In genomic region chr19:33631628-33631995, GRCh38 we compare ENCODE assay signal across 24 cellular contexts. TPM values are rescaled to one million over a fixed set of nuclear protein-coding genes. Genes with fewer than 3 reads are reported as not detected.
"Had no signal": no experiment of that assay in that cellular context is flagged by ENCODE, and none has a peak within 500 bp of the region (broad histone marks: within the 10 kb centered on the region; RNA-seq: fewer than 3 reads in every experiment).

No MANE protein-coding gene starts in this region.

- H3K4me3 ChIP-seq: dorsolateral prefrontal cortex, heart right ventricle, lung, right lobe of liver, spleen, testis, tibial nerve had no signal

- H3K9me3 ChIP-seq: heart right ventricle, right lobe of liver, spleen, testis had no signal

- H3K27me3 ChIP-seq: right lobe of liver, testis, tibial nerve had no signal

- ATAC-seq: heart right ventricle; left cardiac atrium; left ventricle myocardium superior; right lobe of liver; stimulated activated memory B cell treated with anti-CD40 and anti-IgM and Interleukin-4, amounts not matched to agents 10 μg/mL and 1 μg/mL and 100 μg/mL, for 72 hours had no signal

- H3K4me1 ChIP-seq: heart right ventricle, right lobe of liver, spleen, testis, tibial nerve had no signal

- DNase-seq: caudate nucleus; cortex of kidney; dorsolateral prefrontal cortex; effector memory CD4-positive, alpha-beta T cell; heart right ventricle; immature natural killer cell; kidney; left cardiac atrium; left ventricle myocardium superior; mesenchymal stem cell; naive B cell; spleen; stimulated activated CD4-positive, alpha-beta T cell treated with anti-CD3 and anti-CD28 coated beads, Interleukin-15, amount 100 ng/mL, for 24 hours; stimulated activated CD4-positive, alpha-beta T cell treated with anti-CD3 and anti-CD28 coated beads, Interleukin-1b, Interleukin-23, amount 100 ng/mL, for 48 hours; stimulated activated CD4-positive, alpha-beta T cell treated with anti-CD3 and anti-CD28 coated beads, Interleukin-4, amount 100 ng/mL, for 24 hours; testis had no signal

- H3K27ac ChIP-seq: dorsolateral prefrontal cortex, heart right ventricle, right lobe of liver, spleen, testis, tibial nerve had no signal

- H3K36me3 ChIP-seq: heart right ventricle, right lobe of liver, spleen, tibial nerve had no signal

RNA-seq across cellular contexts. Expression of gene CHST8, which starts 9.9 kb away (rescaled TPM):
- total RNA-seq: fibroblast of lung, left ventricle myocardium superior, osteoblast, renal cortical epithelial cell, skeletal muscle tissue had no signal
- polyA plus RNA-seq: fibroblast of lung, immature natural killer cell had no signal
